8 cellular contexts compared by ENCODE assay signal in the genomic region with DNA sequence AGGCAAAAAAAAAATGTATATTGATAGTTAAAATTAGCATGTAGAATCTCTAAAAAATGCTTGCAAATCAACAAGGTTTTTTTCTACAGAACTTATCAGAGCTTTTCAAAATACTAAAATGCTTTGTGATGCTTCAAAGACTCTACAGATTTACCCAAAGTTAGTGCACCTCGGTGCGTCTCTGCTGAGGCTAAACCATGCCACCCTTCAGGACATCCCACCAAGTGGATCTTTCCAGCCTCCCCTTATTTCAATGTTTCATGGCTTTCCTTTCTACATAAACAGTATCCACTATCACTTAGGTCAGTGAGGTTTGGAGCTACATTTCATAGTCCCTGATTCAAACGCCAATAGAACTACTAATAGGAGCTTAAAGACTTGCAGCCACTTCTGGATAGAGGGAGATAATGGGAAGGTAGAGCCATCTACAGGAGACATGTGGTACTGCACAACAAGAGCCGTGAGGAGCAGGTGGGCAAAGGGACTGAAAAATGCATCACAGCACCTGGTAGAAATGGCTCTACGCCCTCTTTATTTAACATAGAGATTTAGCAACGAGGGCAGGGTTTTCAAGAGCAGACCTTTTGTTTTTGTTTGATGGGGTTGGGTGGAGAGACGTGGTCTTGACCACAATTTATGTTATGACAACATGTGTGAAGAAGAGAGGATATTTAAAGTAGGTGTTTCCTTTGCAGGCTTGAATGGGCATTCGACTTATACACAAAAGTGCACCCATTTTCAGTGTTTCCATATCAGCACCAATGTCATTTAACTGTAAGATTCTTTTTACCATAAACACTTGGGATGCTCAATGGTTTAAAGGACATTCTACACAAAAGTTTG. TPM values are rescaled to one million over a fixed set of nuclear protein-coding genes. Genes with fewer than 3 reads are reported as not detected.
DNase-seq lines count a peak whose midpoint lies in the region; ATAC-seq and TF ChIP-seq lines count a peak whose summit lies in the region.

No MANE protein-coding gene starts in this region.

- no peaks in the 10 kb centered on the region for H3K9me3 ChIP-seq in adrenal gland (replicated peaks in 1 of 3)
- no peaks in the 10 kb centered on the region for H3K9me3 ChIP-seq in right cardiac atrium (ENCODE audit: control insufficient read depth, low read length)

- ATAC-seq in GM18502 (IDR thresholded peaks at IDR 0.05; ENCODE audit: poor library complexity, unreplicated experiment) (peak; percentile 77), HG03521 (IDR thresholded peaks at IDR 0.05; ENCODE audit: unreplicated experiment) (peak; percentile 59), right cardiac atrium (peak; percentile 53 to 60), sciatic nerve (peak; percentile 79), HG02571 (IDR thresholded peaks at IDR 0.05; ENCODE audit: unreplicated experiment) (no peak)

- 27 to 28% (median 28%) methylated on average over 8 of the region's 8 CpGs for WGBS in adrenal gland, 4 donors
- 28% methylated on average over 8 of the region's 8 CpGs for WGBS in right cardiac atrium

- intact Hi-C loops in adrenal gland (cut with DNase I) (loop anchor here in 1 of 2 donors (10.0 kb wide), 1 partner anchor 239 kb away; no protein-coding TSS in a partner anchor), right cardiac atrium (cut with DNase I) (loop anchor here in 3 of 4 donors (5.0 to 10.0 kb wide), 2 partner anchors 699 to 701 kb away; no protein-coding TSS in a partner anchor), sciatic nerve (cut with DNase I) (no loop called here)

- H3K27ac ChIP-seq in C4-2B = no peak overlapping the region
- no peak overlapping the region for H3K27ac ChIP-seq in adrenal gland
- no peak overlapping the region for H3K27ac ChIP-seq in right cardiac atrium (ENCODE audit: low read length)

- H3K4me1 ChIP-seq in adrenal gland (replicated peaks in 1 of 2) (no peaks in the 10 kb centered on the region), right cardiac atrium (ENCODE audit: control insufficient read depth, insufficient read depth, low read length) (no peaks in the 10 kb centered on the region)

- TF ChIP-seq POLR2A in adrenal gland (IDR thresholded peaks at IDR 0.05) = no peak

- peaks cover 12% of the 10 kb centered on the region for H3K27me3 ChIP-seq in adrenal gland
- H3K27me3 ChIP-seq in right cardiac atrium (ENCODE audit: control insufficient read depth, insufficient read depth) = no peaks in the 10 kb centered on the region

- peak; percentile 93 for TF ChIP-seq CTCF in C4-2B (conservative IDR thresholded peaks at IDR 0.05)
- TF ChIP-seq CTCF in adrenal gland (IDR thresholded peaks at IDR 0.05) = peak; percentile 67 to 87 (median 78)

- H3K36me3 ChIP-seq in adrenal gland (replicated peaks in 1 of 2) = no peaks in the 10 kb centered on the region

- DNase-seq in NCI-H82 (lab: John Stamatoyannopoulos, UW) = peak; percentile 66
- peak in 5 of 7 donors; percentile 17 to 55 (median 29) for DNase-seq in adrenal gland
- no peak for DNase-seq in right cardiac atrium
- DNase-seq in sciatic nerve (ENCODE audit: low spot score) = no peak

- H3K4me3 ChIP-seq in adrenal gland = no peak overlapping the region
- no peak overlapping the region for H3K4me3 ChIP-seq in right cardiac atrium (ENCODE audit: low read length)

RNA-seq across cellular contexts. Expression of gene SLC35G4, which starts 56.1 kb away (rescaled TPM):
- total RNA-seq in adrenal gland = not detected
- not detected for polyA plus RNA-seq in adrenal gland
- not detected for total RNA-seq in right cardiac atrium
- not detected for polyA plus RNA-seq in right cardiac atrium
- not detected for total RNA-seq in sciatic nerve

Comparison
In these comparisons a context has a peak if more than half of its experiments do, and no peak if none do; other contexts are left out.
1. DNase-seq: peak in NCI-H82 (single experiment) and adrenal gland (5 of 7); none in right cardiac atrium (0 of 3) and sciatic nerve (single experiment).